In genomic region chr10:3783721-3784432, GRCh38 we compare ENCODE assay signal across 1 cellular context.
TF ChIP-seq lines count a peak whose summit lies in the region.

No MANE protein-coding gene starts in this region.

TF ChIP-seq in GM12878, 131 proteins besides CTCF, POLR2A, EP300 and RAD21 (continued from another document):
- no peak for TF ChIP-seq ZBTB11 (CRISPR knock-in tag; IDR thresholded peaks at IDR 0.05)
- TF ChIP-seq MTA3 (IDR thresholded peaks at IDR 0.05; ENCODE audit: borderline replicate concordance, low read length) = 0 out of 2 replicates have a peak, but pooled peaks have one; percentile 5
- TF ChIP-seq BACH1 (IDR thresholded peaks at IDR 0.05; ENCODE audit: borderline replicate concordance) = no peak; the same call in 1 of the 2 replicates
- TF ChIP-seq TAF1 (IDR thresholded peaks at IDR 0.05; ENCODE audit: borderline replicate concordance, low read depth, low read length) = 0 out of 2 replicates have a peak, but pooled peaks have one; percentile 28
- peak; percentile 72; the same call in 1 of the 2 replicates for TF ChIP-seq CHD1 (IDR thresholded peaks at IDR 0.05; ENCODE audit: low read depth, low read length)
- 0 out of 2 replicates have a peak, but pooled peaks have one; percentile 3 for TF ChIP-seq FOXM1 (IDR thresholded peaks at IDR 0.05; ENCODE audit: low read depth, low read length)
- TF ChIP-seq POLR2AphosphoS5 (IDR thresholded peaks at IDR 0.05; ENCODE audit: low read length) = peak; percentile 68
- TF ChIP-seq TBL1XR1 (IDR thresholded peaks at IDR 0.05; ENCODE audit: low read depth, low read length) = no peak
- no peak for TF ChIP-seq GABPA (IDR thresholded peaks at IDR 0.05; ENCODE audit: low read depth)
- 0 out of 3 replicates have a peak, but pooled peaks have one; percentile 57 for TF ChIP-seq POU2F2 (IDR thresholded peaks at IDR 0.05; ENCODE audit: borderline replicate concordance, low read depth, low read length)
- TF ChIP-seq SKIL (IDR thresholded peaks at IDR 0.05; ENCODE audit: low read depth, poor library complexity, severe bottlenecking) = no peak
- 0 out of 2 replicates have a peak, but pooled peaks have one; percentile 11 for TF ChIP-seq ZBTB40 (IDR thresholded peaks at IDR 0.05; ENCODE audit: borderline replicate concordance)
- TF ChIP-seq LARP7 (IDR thresholded peaks at IDR 0.05) = 0 out of 2 replicates have a peak, but pooled peaks have one; percentile 40
- TF ChIP-seq PAX5 (IDR thresholded peaks at IDR 0.05; ENCODE audit: borderline replicate concordance, low read depth, low read length) = peak; percentile 13; the same call in 1 of the 2 replicates
- 0 out of 2 replicates have a peak, but pooled peaks have one; percentile 1 for TF ChIP-seq SMC3 (IDR thresholded peaks at IDR 0.05; ENCODE audit: borderline replicate concordance, low read length)
- TF ChIP-seq HCFC1 (IDR thresholded peaks at IDR 0.05; ENCODE audit: low read length) = 0 out of 2 replicates have a peak, but pooled peaks have one; percentile 13
- 0 out of 2 replicates have a peak, but pooled peaks have one; percentile 6 for TF ChIP-seq MTA2 (IDR thresholded peaks at IDR 0.05; ENCODE audit: low read depth)
- TF ChIP-seq IKZF2 (IDR thresholded peaks at IDR 0.05) = no peak
